In the genomic region with DNA sequence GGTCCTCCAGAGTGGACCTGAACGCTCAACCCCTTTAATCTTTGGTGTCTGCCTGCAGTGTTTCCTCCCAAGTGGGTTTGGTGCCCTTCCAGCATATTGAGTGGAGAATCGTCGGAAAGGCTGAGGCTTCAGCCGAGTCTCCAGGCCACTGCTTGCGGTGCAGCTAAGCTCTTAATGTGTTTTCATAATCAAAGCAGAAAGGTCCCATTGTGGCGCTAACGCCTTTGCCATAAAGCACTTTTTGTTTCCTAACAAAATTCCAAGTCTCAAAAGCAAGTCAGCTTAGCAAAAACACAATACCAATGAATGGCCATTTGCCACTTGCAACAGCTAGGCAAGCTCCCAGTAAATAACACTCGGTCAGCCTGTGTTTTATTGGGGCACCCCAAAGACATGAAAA, we compare ENCODE assay signal across 2 cellular contexts.
TF ChIP-seq lines count a peak whose summit lies in the region.

No MANE protein-coding gene starts in this region.

TF ChIP-seq in H1, 55 proteins besides CTCF, POLR2A, EP300 and RAD21 (continued from another document):
- no peak for TF ChIP-seq GABPA (IDR thresholded peaks at IDR 0.05; ENCODE audit: borderline replicate concordance, insufficient read depth, low read length)
- TF ChIP-seq, protein P1, sequence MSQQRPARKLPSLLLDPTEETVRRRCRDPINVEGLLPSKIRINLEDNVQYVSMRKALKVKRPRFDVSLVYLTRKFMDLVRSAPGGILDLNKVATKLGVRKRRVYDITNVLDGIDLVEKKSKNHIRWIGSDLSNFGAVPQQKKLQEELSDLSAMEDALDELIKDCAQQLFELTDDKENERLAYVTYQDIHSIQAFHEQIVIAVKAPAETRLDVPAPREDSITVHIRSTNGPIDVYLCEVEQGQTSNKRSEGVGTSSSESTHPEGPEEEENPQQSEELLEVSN (IDR thresholded peaks at IDR 0.05), result no peak
- no peak for TF ChIP-seq HDAC6 (IDR thresholded peaks at IDR 0.05; ENCODE audit: low read depth, low read length)

TF ChIP-seq in HEK293T, 16 proteins besides CTCF, POLR2A, EP300 and RAD21 (continued from another document):
- no peak for TF ChIP-seq CTBP1 (IDR thresholded peaks at IDR 0.05; ENCODE audit: borderline replicate concordance)
- no peak for TF ChIP-seq L3MBTL2 (conservative IDR thresholded peaks at IDR 0.05)
- TF ChIP-seq ELF4 (IDR thresholded peaks at IDR 0.05), result no peak
- TF ChIP-seq ZNF384 (IDR thresholded peaks at IDR 0.05), result no peak
- no peak for TF ChIP-seq SP1 (IDR thresholded peaks at IDR 0.05)
- TF ChIP-seq LEF1 (IDR thresholded peaks at IDR 0.05; ENCODE audit: borderline replicate concordance), result no peak
- TF ChIP-seq FOXM1 (IDR thresholded peaks at IDR 0.05; ENCODE audit: borderline replicate concordance), result no peak
- TF ChIP-seq FOXA1 (IDR thresholded peaks at IDR 0.05), result no peak
- no peak for TF ChIP-seq NFRKB (IDR thresholded peaks at IDR 0.05)
- TF ChIP-seq HDGF (IDR thresholded peaks at IDR 0.05; ENCODE audit: borderline replicate concordance), result no peak
- TF ChIP-seq, protein P2, sequence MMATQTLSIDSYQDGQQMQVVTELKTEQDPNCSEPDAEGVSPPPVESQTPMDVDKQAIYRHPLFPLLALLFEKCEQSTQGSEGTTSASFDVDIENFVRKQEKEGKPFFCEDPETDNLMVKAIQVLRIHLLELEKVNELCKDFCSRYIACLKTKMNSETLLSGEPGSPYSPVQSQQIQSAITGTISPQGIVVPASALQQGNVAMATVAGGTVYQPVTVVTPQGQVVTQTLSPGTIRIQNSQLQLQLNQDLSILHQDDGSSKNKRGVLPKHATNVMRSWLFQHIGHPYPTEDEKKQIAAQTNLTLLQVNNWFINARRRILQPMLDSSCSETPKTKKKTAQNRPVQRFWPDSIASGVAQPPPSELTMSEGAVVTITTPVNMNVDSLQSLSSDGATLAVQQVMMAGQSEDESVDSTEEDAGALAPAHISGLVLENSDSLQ (IDR thresholded peaks at IDR 0.05), result no peak
- no peak for TF ChIP-seq FOXK2 (IDR thresholded peaks at IDR 0.05)
- no peak for TF ChIP-seq SUZ12 (IDR thresholded peaks at IDR 0.05)
- no peak for TF ChIP-seq TARDBP (IDR thresholded peaks at IDR 0.05)
